ENCODE assay signal across 7 cellular contexts in the genomic region with DNA sequence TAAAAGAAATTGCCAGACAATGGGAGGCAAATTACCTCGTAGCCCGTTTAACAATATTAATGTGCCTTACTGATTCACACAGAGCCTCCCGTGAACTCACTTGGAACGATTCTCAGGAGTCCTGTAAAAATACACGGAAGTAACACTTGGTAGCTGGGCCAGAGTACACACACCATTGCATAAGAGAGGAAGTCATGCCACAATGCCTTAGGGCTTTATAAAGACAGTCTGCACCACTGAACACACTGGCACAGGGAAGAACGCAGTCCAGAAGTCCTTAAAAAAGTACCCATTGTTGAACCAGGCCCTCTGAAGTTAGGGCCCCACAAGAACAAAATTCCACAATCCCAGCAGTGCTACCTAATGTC. TPM values are rescaled to one million over a fixed set of nuclear protein-coding genes. Genes with fewer than 3 reads are reported as not detected.
DNase-seq lines count a peak whose midpoint lies in the region; ATAC-seq, FAIRE-seq and TF ChIP-seq lines count a peak whose summit lies in the region.

No MANE protein-coding gene starts in this region.

- FAIRE-seq in GM12878 (lab: Jason Lieb, UNC): no peak

- no peaks in the 10 kb centered on the region for H3K9me3 ChIP-seq in GM12878 (replicated peaks; ENCODE audit: control insufficient read depth, insufficient read depth, low read length)

- WGBS in GM12878 (ENCODE audit: insufficient coverage, insufficient replicate concordance, low lambda C conversion rate, missing lambda C conversion rate): 3% methylated on average over 6 of the region's 6 CpGs

- peak overlapping the region; percentile 54 for H2AFZ ChIP-seq in GM12878 (ENCODE audit: control insufficient read depth, low read depth, low read length)

- H3K36me3 ChIP-seq in GM12878 (ENCODE audit: control insufficient read depth in 2 of 2, insufficient read depth in 2 of 2, low read length in 1 of 2): no peaks in the 10 kb centered on the region

- in situ Hi-C loops in GM12878 (cut with MboI): no loop called here

- TF ChIP-seq CTCF in GM12878 (IDR thresholded peaks at IDR 0.05 in 2 of 3, conservative IDR thresholded peaks at IDR 0.05 in 1 of 3; ENCODE audit: control insufficient read depth in 2 of 3, extremely low read depth in 1 of 3, insufficient read depth in 1 of 3, low read depth in 3 of 3, low read length in 3 of 3): no peak

- H3K4me2 ChIP-seq in GM12878 (ENCODE audit: control insufficient read depth, insufficient read depth): peak overlapping the region; percentile 23

- POLR2A ChIA-PET in GM12878 (lab: Charles Lee): interaction anchor here (0.7 to 4.7 kb wide), 8 partner anchors 9 to 451 kb away, joined by 3 to 39 read pairs (median 9); partner anchors contain the start of gene ZNF518B

- no peaks in the 10 kb centered on the region for H3K79me2 ChIP-seq in GM12878 (ENCODE audit: control insufficient read depth, insufficient read depth, low read length)

- TF ChIP-seq EP300 in Ishikawa (IDR thresholded peaks at IDR 0.05; ENCODE audit: borderline replicate concordance): peak; percentile 60; the same call in 1 of the 2 replicates
- TF ChIP-seq EP300 in GM12878 (IDR thresholded peaks at IDR 0.05; ENCODE audit: borderline replicate concordance in 1 of 2, control insufficient read depth in 1 of 2, low read depth in 2 of 2, low read length in 2 of 2): no peak

- no peak for TF ChIP-seq POLR2A in GM12878 (IDR thresholded peaks at IDR 0.05; ENCODE audit: low read depth, low read length)

- peak; percentile 82 for DNase-seq in GM12878 (ENCODE audit: low read depth, low spot score)
- DNase-seq in left lobe of liver (ENCODE audit: low spot score): peak; percentile 84
- DNase-seq in SHP77 treated with DMSO at 0.1 percent for 48 hours (lab: John Stamatoyannopoulos, UW): no peak
- no peak for DNase-seq in DMS 273 (lab: John Stamatoyannopoulos, UW; ENCODE audit: unreplicated experiment)

- CTCF ChIA-PET in GM12878 (lab: Yijun Ruan, JAX): interaction anchor here (1.2 to 6.6 kb wide), 6 partner anchors 9 to 303 kb away, joined by 3 to 87 read pairs (median 6); no protein-coding TSS in a partner anchor

- no peak overlapping the region; the same call in 1 of the 2 replicates for H3K4me3 ChIP-seq in GM12878

- intact Hi-C loops in GM12878 (cut with micrococcal nuclease; ENCODE audit: unreplicated experiment): loop anchor here (2.0 to 10.0 kb wide), 3 partner anchors 35 to 729 kb away; no protein-coding TSS in a partner anchor

- BruUV-seq in GM12878 (replicated peaks; lab: Mats Ljungman, UMichigan): no TSS peak

- H3K4me1 ChIP-seq in GM12878 (ENCODE audit: control insufficient read depth, insufficient read depth, low read length): peaks cover 65% of the 10 kb centered on the region

- H3K27me3 ChIP-seq in GM12878 (replicated peaks in 1 of 2; ENCODE audit: control insufficient read depth in 2 of 2, insufficient read depth in 2 of 2, low read length in 1 of 2): no peaks in the 10 kb centered on the region

- H4K20me1 ChIP-seq in GM12878 (ENCODE audit: control insufficient read depth, insufficient read depth): no peaks in the 10 kb centered on the region

- SMC1A ChIA-PET in GM12878 (lab: Charles Lee; ENCODE audit: uncharacterized antibody, unreplicated experiment): interaction anchor here (0.8 to 8.1 kb wide), 18 partner anchors 8 to 241 kb away, joined by 3 to 77 read pairs (median 8); no protein-coding TSS in a partner anchor

- ATAC-seq in GM19372 (IDR thresholded peaks at IDR 0.05; ENCODE audit: low read depth, unreplicated experiment) (peak; percentile 31), GM12878 (peak; percentile 67), left lobe of liver (peak; percentile 81), HG03139 (IDR thresholded peaks at IDR 0.05; ENCODE audit: unreplicated experiment) (no peak)

- H3K27ac ChIP-seq in GM12878 (ENCODE audit: control insufficient read depth, insufficient read depth): peak overlapping the region; percentile 71

- peak overlapping the region; percentile 60 for H3K9ac ChIP-seq in GM12878 (ENCODE audit: control insufficient read depth, insufficient read depth, low read length)

- RAD21 ChIA-PET in GM12878 (lab: Charles Lee; ENCODE audit: unreplicated experiment): interaction anchor here (0.7 to 7.9 kb wide), 11 partner anchors 8 to 241 kb away, joined by 3 to 69 read pairs (median 12); partner anchors contain the start of gene WDR1

- TF ChIP-seq RAD21 in Ishikawa (IDR thresholded peaks at IDR 0.05; ENCODE audit: low read depth) (no peak), GM12878 (IDR thresholded peaks at IDR 0.05; ENCODE audit: insufficient read depth, low read depth, low read length) (no peak)

TF ChIP-seq in Ishikawa, 13 proteins besides CTCF, POLR2A, EP300 and RAD21 (continues in another document):
- TF ChIP-seq MAX (IDR thresholded peaks at IDR 0.05) (no peak), FOXM1 (IDR thresholded peaks at IDR 0.05; ENCODE audit: borderline replicate concordance, low read depth) (no peak), EGR1 (IDR thresholded peaks at IDR 0.05) (no peak), CEBPB (IDR thresholded peaks at IDR 0.05) (peak; percentile 92), TEAD4 (IDR thresholded peaks at IDR 0.05) (0 out of 2 replicates have a peak, but pooled peaks have one; percentile 20), TAF1 (IDR thresholded peaks at IDR 0.05; ENCODE audit: low read depth) (no peak), USF1 (IDR thresholded peaks at IDR 0.05) (no peak), YY1 (IDR thresholded peaks at IDR 0.05; ENCODE audit: low read depth) (0 out of 2 replicates have a peak, but pooled peaks have one; percentile 12), CREB1 (IDR thresholded peaks at IDR 0.05; ENCODE audit: low read depth) (no peak), ZBTB7A (IDR thresholded peaks at IDR 0.05; ENCODE audit: low read depth) (no peak)

TF ChIP-seq in GM12878, 131 proteins besides CTCF, POLR2A, EP300 and RAD21 (continues in another document):
- no peak for TF ChIP-seq BRCA1 (IDR thresholded peaks at IDR 0.05; ENCODE audit: low read depth, low read length)
- TF ChIP-seq ZBED1 (IDR thresholded peaks at IDR 0.05; ENCODE audit: borderline replicate concordance): no peak
- no peak for TF ChIP-seq BACH1 (IDR thresholded peaks at IDR 0.05; ENCODE audit: borderline replicate concordance)
- no peak for TF ChIP-seq KAT2A (conservative IDR thresholded peaks at IDR 0.05; ENCODE audit: control insufficient read depth, low read depth, low read length)
- no peak for TF ChIP-seq JUND (IDR thresholded peaks at IDR 0.05; ENCODE audit: low read depth, low read length)
- TF ChIP-seq NR2F1 (conservative IDR thresholded peaks at IDR 0.05): no peak
- no peak for TF ChIP-seq HDAC6 (IDR thresholded peaks at IDR 0.05; ENCODE audit: unreplicated experiment)
- TF ChIP-seq SUPT20H (IDR thresholded peaks at IDR 0.05; ENCODE audit: borderline replicate concordance, control insufficient read depth, low read depth, low read length): no peak
- TF ChIP-seq EZH2 (IDR thresholded peaks at IDR 0.05; ENCODE audit: borderline replicate concordance, control insufficient read depth, low read depth, low read length): no peak
- TF ChIP-seq SIN3A (IDR thresholded peaks at IDR 0.05; ENCODE audit: low read depth, low read length): no peak
- TF ChIP-seq SIX5 (IDR thresholded peaks at IDR 0.05; ENCODE audit: low read depth, low read length, severe bottlenecking): no peak
- no peak for TF ChIP-seq NBN (IDR thresholded peaks at IDR 0.05)
- TF ChIP-seq STAT3 (IDR thresholded peaks at IDR 0.05; ENCODE audit: low read depth, low read length): no peak
- peak; percentile 40 for TF ChIP-seq GATAD2B (conservative IDR thresholded peaks at IDR 0.05; ENCODE audit: low read depth)
- no peak for TF ChIP-seq MLLT1 (IDR thresholded peaks at IDR 0.05)
- no peak for TF ChIP-seq TCF12 (IDR thresholded peaks at IDR 0.05; ENCODE audit: low read depth, low read length)
- no peak for TF ChIP-seq LARP7 (IDR thresholded peaks at IDR 0.05)
- TF ChIP-seq CHD2 (IDR thresholded peaks at IDR 0.05; ENCODE audit: borderline replicate concordance, low read depth, low read length): no peak
- TF ChIP-seq ZNF207 (IDR thresholded peaks at IDR 0.05; ENCODE audit: borderline replicate concordance): no peak

RNA-seq across cellular contexts. Expression of gene SLC2A9, which starts 15.1 kb away (rescaled TPM):
- 1.5 and 1.8 TPM in 2 replicates for total RNA-seq in GM12878 (2013; cell fraction: nucleolus; rRNA removed)
- total RNA-seq in GM12878 (2014; rRNA removed): 0.28 and 0.54 TPM in 2 replicates
- total RNA-seq in GM12878 (2014; rRNA removed; fragmentation: Illumina TruSeq; extraction: Trizol): 0.37 and 0.85 TPM in 2 replicates
- total RNA-seq in GM12878 (2021): 0.43 and 1.2 TPM in 2 replicates
- polyA plus RNA-seq in GM12878 (2011; ENCODE audit: low read depth): not detected
- 1.4 and 1.5 TPM in 2 replicates for polyA plus RNA-seq in GM12878 (2011; rRNA removed)
- polyA plus RNA-seq in GM12878 (2011; cell fraction: cytosol; rRNA removed): 1.5 and 1.8 TPM in 2 replicates
- 3.8 and 4.2 TPM in 2 replicates for polyA plus RNA-seq in GM12878 (2011; cell fraction: nucleus; rRNA removed)
- polyA plus RNA-seq in GM12878 (2012): 0.18 and 0.42 TPM in 2 replicates
- 0.24 and 0.35 TPM in 2 replicates for polyA plus RNA-seq in GM12878 (2014; fragmentation: Illumina TruSeq; extraction: Trizol)
- 1 to 10 TPM; 1.2 to 1.3 TPM for polyA plus RNA-seq in GM12878 (2014; fragmentation: Nextera tagmentation; extraction: Ambion mirVana)
- 0.46 and 0.74 TPM in 2 replicates for polyA plus RNA-seq in GM12878 (2014; rRNA removed)
- 1 to 10 TPM; 2.7 to 2.8 TPM for polyA plus RNA-seq in GM12878 (2016; fragmentation: Nextera tagmentation; extraction: Ambion mirVana)
- polyA minus RNA-seq in GM12878 (2011; rRNA and poly(A)+ RNA removed): 2.0 and 3.6 TPM in 2 replicates
- polyA minus RNA-seq in GM12878 (2011; cell fraction: cytosol; rRNA and poly(A)+ RNA removed): not detected in 2 replicates
- 6.3 and 9.8 TPM in 2 replicates for polyA minus RNA-seq in GM12878 (2011; cell fraction: nucleus; rRNA and poly(A)+ RNA removed)
- 21.7 TPM for total RNA-seq in left lobe of liver

Comparison
In these comparisons a context has a peak if more than half of its experiments do, and no peak if none do; other contexts are left out.
1. DNase-seq: peak in GM12878 (single experiment) and left lobe of liver (single experiment); none in SHP77 treated with DMSO at 0.1 percent for 48 hours (single experiment) and DMS 273 (single experiment).